Comparison of ENCODE assay signal across 30 cellular contexts in the genomic region with DNA sequence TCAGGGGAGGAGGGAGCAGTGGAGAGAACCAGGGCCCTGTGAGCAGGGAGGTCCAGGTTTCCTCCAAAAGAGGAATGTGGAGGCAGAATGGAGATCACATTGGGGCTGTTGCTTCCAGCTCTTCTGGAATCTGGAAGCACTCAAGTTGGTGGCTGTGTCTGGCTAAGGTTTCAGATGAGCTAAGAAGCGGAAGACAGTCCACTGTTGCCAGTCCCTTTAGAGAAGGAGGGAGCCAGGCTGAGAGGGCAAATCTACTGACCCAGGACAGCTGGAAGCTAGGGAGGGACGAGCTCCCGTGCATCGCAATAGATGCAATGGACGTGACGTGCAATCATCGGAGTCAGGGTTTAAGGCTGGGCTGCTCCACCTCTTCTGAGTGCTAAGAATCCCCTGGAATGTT.
"Had no signal": no experiment of that assay in that cellular context is flagged by ENCODE, and none has a peak within 500 bp of the region (broad histone marks: within the 10 kb centered on the region; RNA-seq: fewer than 3 reads in every experiment).

No MANE protein-coding gene starts in this region.

- H3K4me3 Mint-ChIP-seq: activated CD4-positive, alpha-beta T cell treated with anti-CD3 and anti-CD28 coated beads, Interleukin-2, amount 10 ng/mL, durations not matched to agents 24 days and 14 days; activated CD8-positive, alpha-beta T cell treated with anti-CD3 and anti-CD28 coated beads for 36 hours; activated naive CD4-positive, alpha-beta T cell treated with anti-CD3 and anti-CD28 coated beads, Interleukin-2, amount 50 U/mL, for 24 hours; activated T-cell treated with anti-CD3 and anti-CD28 coated beads, Interleukin-2, amount 50 U/mL, for 72 hours; activated T-helper 17 cell treated with anti-CD3 and anti-CD28 coated beads, Interleukin-2, amount 50 U/mL, for 72 hours; T-helper 1 cell treated with Interleukin-12 subunit alpha and Interleukin-12 subunit beta and Interleukin-4 antibody, amounts not matched to agents 30 μg/mL and 1 μg/mL, for 36 hours; T-helper 2 cell treated with Interferon-gamma antibody and Interleukin-4, amounts not matched to agents 5 μg/mL and 100 μg/mL, for 36 hours had no signal

- H3K36me3 Mint-ChIP-seq: activated naive CD4-positive, alpha-beta T cell treated with anti-CD3 and anti-CD28 coated beads, Interleukin-2, amount 50 U/mL, for 24 hours had no signal

- H3K4me1 Mint-ChIP-seq: activated naive CD4-positive, alpha-beta T cell treated with anti-CD3 and anti-CD28 coated beads, Interleukin-2, amount 50 U/mL, for 24 hours; activated T-helper 17 cell treated with anti-CD3 and anti-CD28 coated beads, Interleukin-2, amount 50 U/mL, for 72 hours had no signal

- H3K9ac ChIP-seq: SK-N-SH had no signal

- H3K27me3 ChIP-seq: body of pancreas, breast epithelium, MG63 had no signal

- H3K9me3 ChIP-seq: body of pancreas, breast epithelium, SJSA1, SK-N-SH had no signal

- H3K27ac Mint-ChIP-seq: activated CD4-positive, alpha-beta T cell treated with anti-CD3 and anti-CD28 coated beads, Interleukin-2, amount 10 ng/mL, durations not matched to agents 24 days and 14 days; activated CD8-positive, alpha-beta T cell treated with anti-CD3 and anti-CD28 coated beads for 36 hours; activated naive CD4-positive, alpha-beta T cell treated with anti-CD3 and anti-CD28 coated beads, Interleukin-2, amount 50 U/mL, for 24 hours; activated T-cell treated with anti-CD3 and anti-CD28 coated beads, Interleukin-2, amount 50 U/mL, for 72 hours; activated T-helper 17 cell treated with anti-CD3 and anti-CD28 coated beads, Interleukin-2, amount 50 U/mL, for 72 hours; T-helper 1 cell treated with Interleukin-12 subunit alpha and Interleukin-12 subunit beta and Interleukin-4 antibody, amounts not matched to agents 30 μg/mL and 1 μg/mL, for 36 hours; T-helper 2 cell treated with Interferon-gamma antibody and Interleukin-4, amounts not matched to agents 5 μg/mL and 100 μg/mL, for 36 hours had no signal

- H3K4me2 ChIP-seq: SK-N-SH had no signal

- H3K27me3 Mint-ChIP-seq: activated CD4-positive, alpha-beta T cell treated with anti-CD3 and anti-CD28 coated beads, Interleukin-2, amount 10 ng/mL, durations not matched to agents 24 days and 14 days; activated naive CD4-positive, alpha-beta T cell treated with anti-CD3 and anti-CD28 coated beads, Interleukin-2, amount 50 U/mL, for 24 hours; activated naive CD8-positive, alpha-beta T cell treated with anti-CD3 and anti-CD28 coated beads, Interleukin-2, amount 10 ng/mL, durations not matched to agents 7 days and 5 days had no signal

- H3K27ac ChIP-seq: body of pancreas, breast epithelium, SJSA1 had no signal

- H3K9me3 Mint-ChIP-seq: activated CD4-positive, alpha-beta T cell treated with anti-CD3 and anti-CD28 coated beads, Interleukin-2, amount 10 ng/mL, durations not matched to agents 24 days and 14 days; activated CD8-positive, alpha-beta T cell treated with anti-CD3 and anti-CD28 coated beads for 36 hours; activated naive CD4-positive, alpha-beta T cell treated with anti-CD3 and anti-CD28 coated beads, Interleukin-2, amount 50 U/mL, for 24 hours; activated naive CD8-positive, alpha-beta T cell treated with anti-CD3 and anti-CD28 coated beads, Interleukin-2, amount 10 ng/mL, durations not matched to agents 7 days and 5 days; activated T-cell treated with anti-CD3 and anti-CD28 coated beads, Interleukin-2, amount 50 U/mL, for 72 hours; activated T-helper 17 cell treated with anti-CD3 and anti-CD28 coated beads, Interleukin-2, amount 50 U/mL, for 72 hours; T-helper 1 cell treated with Interleukin-12 subunit alpha and Interleukin-12 subunit beta and Interleukin-4 antibody, amounts not matched to agents 30 μg/mL and 1 μg/mL, for 36 hours; T-helper 2 cell treated with Interferon-gamma antibody and Interleukin-4, amounts not matched to agents 5 μg/mL and 100 μg/mL, for 36 hours had no signal

- H3K36me3 ChIP-seq: breast epithelium, MG63, SJSA1 had no signal

- H3K4me1 ChIP-seq: body of pancreas, breast epithelium, SJSA1 had no signal

- ATAC-seq: activated CD8-positive, alpha-beta T cell treated with anti-CD3 and anti-CD28 coated beads for 36 hours; activated T-cell treated with anti-CD3 and anti-CD28 coated beads, Interleukin-2, amount 50 U/mL, for 72 hours; activated T-helper 17 cell treated with anti-CD3 and anti-CD28 coated beads, Interleukin-2, amount 50 U/mL, for 72 hours; body of pancreas; Panc1 had no signal

- H3K4me3 ChIP-seq: body of pancreas, breast epithelium, MG63, SJSA1 had no signal

- DNase-seq: activated CD4-positive, alpha-beta T cell treated with anti-CD3 and anti-CD28 coated beads, Interleukin-2, amount 10 ng/mL, durations not matched to agents 24 days and 14 days; activated CD4-positive, alpha-beta T cell treated with anti-CD3 and anti-CD28 coated beads, Interleukin-2, amount 50 U/mL, for 4 hours; activated CD8-positive, alpha-beta T cell treated with anti-CD3 and anti-CD28 coated beads for 36 hours; activated gamma-delta T cell; activated naive CD4-positive, alpha-beta T cell treated with Interleukin-2 at 50 U/mL for 16 hours; activated naive CD8-positive, alpha-beta T cell treated with anti-CD3 and anti-CD28 coated beads, Interleukin-2, amount 10 ng/mL, durations not matched to agents 7 days and 5 days; activated T-cell treated with anti-CD3 and anti-CD28 coated beads, Interleukin-2, amount 50 U/mL, for 1 hour; activated T-cell treated with anti-CD3 and anti-CD28 coated beads, Interleukin-2, amount 50 U/mL, for 72 hours; body of pancreas; Kasumi-1; KG1; MG63; NCI-H1048; NCI-H1105 treated with DMSO at 0.1 percent for 48 hours; NCI-H1436; NCI-H1694; NCI-H1930; NCI-H2081 treated with DMSO at 0.1 percent for 48 hours; NCI-H226; NCI-H526; NCI-H82; SHP77; SK-N-SH had no signal
